1 cellular context compared by ENCODE assay signal in genomic region chr4:39406763-39407583, GRCh38.
TF ChIP-seq lines count a peak whose summit lies in the region.

Gene KLB (plus strand): TSS chr4:39406930. CDS start chr4:39406950, 20 bp downstream.

TF ChIP-seq in HepG2, 621 proteins besides CTCF, POLR2A, EP300 and RAD21 (continued from another document and continues in another):
- TF ChIP-seq, protein P1, sequence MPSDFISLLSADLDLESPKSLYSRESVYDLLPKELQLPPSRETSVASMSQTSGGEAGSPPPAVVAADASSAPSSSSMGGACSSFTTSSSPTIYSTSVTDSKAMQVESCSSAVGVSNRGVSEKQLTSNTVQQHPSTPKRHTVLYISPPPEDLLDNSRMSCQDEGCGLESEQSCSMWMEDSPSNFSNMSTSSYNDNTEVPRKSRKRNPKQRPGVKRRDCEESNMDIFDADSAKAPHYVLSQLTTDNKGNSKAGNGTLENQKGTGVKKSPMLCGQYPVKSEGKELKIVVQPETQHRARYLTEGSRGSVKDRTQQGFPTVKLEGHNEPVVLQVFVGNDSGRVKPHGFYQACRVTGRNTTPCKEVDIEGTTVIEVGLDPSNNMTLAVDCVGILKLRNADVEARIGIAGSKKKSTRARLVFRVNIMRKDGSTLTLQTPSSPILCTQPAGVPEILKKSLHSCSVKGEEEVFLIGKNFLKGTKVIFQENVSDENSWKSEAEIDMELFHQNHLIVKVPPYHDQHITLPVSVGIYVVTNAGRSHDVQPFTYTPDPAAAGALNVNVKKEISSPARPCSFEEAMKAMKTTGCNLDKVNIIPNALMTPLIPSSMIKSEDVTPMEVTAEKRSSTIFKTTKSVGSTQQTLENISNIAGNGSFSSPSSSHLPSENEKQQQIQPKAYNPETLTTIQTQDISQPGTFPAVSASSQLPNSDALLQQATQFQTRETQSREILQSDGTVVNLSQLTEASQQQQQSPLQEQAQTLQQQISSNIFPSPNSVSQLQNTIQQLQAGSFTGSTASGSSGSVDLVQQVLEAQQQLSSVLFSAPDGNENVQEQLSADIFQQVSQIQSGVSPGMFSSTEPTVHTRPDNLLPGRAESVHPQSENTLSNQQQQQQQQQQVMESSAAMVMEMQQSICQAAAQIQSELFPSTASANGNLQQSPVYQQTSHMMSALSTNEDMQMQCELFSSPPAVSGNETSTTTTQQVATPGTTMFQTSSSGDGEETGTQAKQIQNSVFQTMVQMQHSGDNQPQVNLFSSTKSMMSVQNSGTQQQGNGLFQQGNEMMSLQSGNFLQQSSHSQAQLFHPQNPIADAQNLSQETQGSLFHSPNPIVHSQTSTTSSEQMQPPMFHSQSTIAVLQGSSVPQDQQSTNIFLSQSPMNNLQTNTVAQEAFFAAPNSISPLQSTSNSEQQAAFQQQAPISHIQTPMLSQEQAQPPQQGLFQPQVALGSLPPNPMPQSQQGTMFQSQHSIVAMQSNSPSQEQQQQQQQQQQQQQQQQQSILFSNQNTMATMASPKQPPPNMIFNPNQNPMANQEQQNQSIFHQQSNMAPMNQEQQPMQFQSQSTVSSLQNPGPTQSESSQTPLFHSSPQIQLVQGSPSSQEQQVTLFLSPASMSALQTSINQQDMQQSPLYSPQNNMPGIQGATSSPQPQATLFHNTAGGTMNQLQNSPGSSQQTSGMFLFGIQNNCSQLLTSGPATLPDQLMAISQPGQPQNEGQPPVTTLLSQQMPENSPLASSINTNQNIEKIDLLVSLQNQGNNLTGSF (CRISPR knock-in tag; IDR thresholded peaks at IDR 0.05): no peak
- TF ChIP-seq SRSF1 (optimal IDR thresholded peaks at IDR 0.05; ENCODE audit: low read depth, low read length): no peak
- TF ChIP-seq, protein P2, sequence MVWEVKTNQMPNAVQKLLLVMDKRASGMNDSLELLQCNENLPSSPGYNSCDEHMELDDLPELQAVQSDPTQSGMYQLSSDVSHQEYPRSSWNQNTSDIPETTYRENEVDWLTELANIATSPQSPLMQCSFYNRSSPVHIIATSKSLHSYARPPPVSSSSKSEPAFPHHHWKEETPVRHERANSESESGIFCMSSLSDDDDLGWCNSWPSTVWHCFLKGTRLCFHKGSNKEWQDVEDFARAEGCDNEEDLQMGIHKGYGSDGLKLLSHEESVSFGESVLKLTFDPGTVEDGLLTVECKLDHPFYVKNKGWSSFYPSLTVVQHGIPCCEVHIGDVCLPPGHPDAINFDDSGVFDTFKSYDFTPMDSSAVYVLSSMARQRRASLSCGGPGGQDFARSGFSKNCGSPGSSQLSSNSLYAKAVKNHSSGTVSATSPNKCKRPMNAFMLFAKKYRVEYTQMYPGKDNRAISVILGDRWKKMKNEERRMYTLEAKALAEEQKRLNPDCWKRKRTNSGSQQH (CRISPR knock-in tag; IDR thresholded peaks at IDR 0.05; ENCODE audit: low read depth): peak; percentile 83; the same call in 1 of the 2 replicates
- no peak for TF ChIP-seq CBX2 (IDR thresholded peaks at IDR 0.05; ENCODE audit: low read depth, low read length)
- TF ChIP-seq CBX2 (CRISPR knock-in tag; IDR thresholded peaks at IDR 0.05; ENCODE audit: low read depth): no peak
- TF ChIP-seq, protein P3, sequence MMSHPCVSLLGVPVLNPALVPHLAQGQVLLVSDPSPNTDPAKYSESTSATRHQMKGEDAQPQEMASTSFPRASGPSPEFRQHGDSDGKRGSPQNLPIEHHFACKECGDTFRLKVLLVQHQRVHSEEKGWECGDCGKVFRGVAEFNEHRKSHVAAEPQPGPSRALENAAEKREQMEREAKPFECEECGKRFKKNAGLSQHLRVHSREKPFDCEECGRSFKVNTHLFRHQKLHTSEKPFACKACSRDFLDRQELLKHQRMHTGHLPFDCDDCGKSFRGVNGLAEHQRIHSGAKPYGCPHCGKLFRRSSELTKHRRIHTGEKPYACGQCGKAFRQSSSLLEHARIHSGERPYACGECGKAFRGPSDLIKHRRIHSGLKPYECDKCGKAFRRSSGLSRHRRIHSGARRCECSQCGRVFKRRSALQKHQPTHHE (CRISPR knock-in tag; IDR thresholded peaks at IDR 0.05; ENCODE audit: borderline replicate concordance): peak; percentile 48; the same call in 1 of the 2 replicates
- TF ChIP-seq FOXO1 (CRISPR knock-in tag; IDR thresholded peaks at IDR 0.05): peak; percentile 58; the same call in 1 of the 2 replicates
- peak; percentile 88; the same call in 1 of the 2 replicates for TF ChIP-seq ZNF124 (CRISPR knock-in tag; IDR thresholded peaks at IDR 0.05)
- TF ChIP-seq KDM5A (IDR thresholded peaks at IDR 0.05; ENCODE audit: borderline replicate concordance, low read length): no peak; the same call in 1 of the 2 replicates
- TF ChIP-seq KLF6 (CRISPR knock-in tag; IDR thresholded peaks at IDR 0.05): 0 out of 2 replicates have a peak, but pooled peaks have one; percentile 19
- TF ChIP-seq ZSCAN30 (CRISPR knock-in tag; IDR thresholded peaks at IDR 0.05): no peak
- no peak for TF ChIP-seq SYNCRIP (IDR thresholded peaks at IDR 0.05; ENCODE audit: insufficient read depth, low read depth, low read length)
- no peak for TF ChIP-seq ZNF549 (CRISPR knock-in tag; IDR thresholded peaks at IDR 0.05)
- no peak for TF ChIP-seq HDAC6 (IDR thresholded peaks at IDR 0.05; ENCODE audit: low read depth, low read length)
- TF ChIP-seq ZMYM2 (CRISPR knock-in tag; IDR thresholded peaks at IDR 0.05): no peak
- TF ChIP-seq SP2 (CRISPR knock-in tag; IDR thresholded peaks at IDR 0.05): no peak
- TF ChIP-seq ZNF792 (CRISPR knock-in tag; IDR thresholded peaks at IDR 0.05): 0 out of 2 replicates have a peak, but pooled peaks have one; percentile 55
- TF ChIP-seq MED1 (CRISPR knock-in tag; IDR thresholded peaks at IDR 0.05): peak; percentile 86
- TF ChIP-seq ATF3 (CRISPR knock-in tag; IDR thresholded peaks at IDR 0.05): no peak
- TF ChIP-seq SKI (IDR thresholded peaks at IDR 0.05; ENCODE audit: partially characterized antibody): no peak
- TF ChIP-seq SETDB1 (CRISPR knock-in tag; IDR thresholded peaks at IDR 0.05; ENCODE audit: borderline replicate concordance): no peak
- no peak for TF ChIP-seq PAWR (CRISPR knock-in tag; IDR thresholded peaks at IDR 0.05; ENCODE audit: borderline replicate concordance)
- TF ChIP-seq JDP2 (CRISPR knock-in tag; IDR thresholded peaks at IDR 0.05; ENCODE audit: borderline replicate concordance): no peak
- no peak for TF ChIP-seq ZNF615 (CRISPR knock-in tag; IDR thresholded peaks at IDR 0.05; ENCODE audit: borderline replicate concordance)
- TF ChIP-seq NFIC (IDR thresholded peaks at IDR 0.05; ENCODE audit: low read length): no peak
- no peak for TF ChIP-seq ZNF761 (CRISPR knock-in tag; conservative IDR thresholded peaks at IDR 0.05)
- no peak for TF ChIP-seq PPARG (CRISPR knock-in tag; conservative IDR thresholded peaks at IDR 0.05)
- no peak for TF ChIP-seq ZFY (CRISPR knock-in tag; IDR thresholded peaks at IDR 0.05)
- no peak for TF ChIP-seq PHF20 (CRISPR knock-in tag; IDR thresholded peaks at IDR 0.05)
- TF ChIP-seq, protein P4, sequence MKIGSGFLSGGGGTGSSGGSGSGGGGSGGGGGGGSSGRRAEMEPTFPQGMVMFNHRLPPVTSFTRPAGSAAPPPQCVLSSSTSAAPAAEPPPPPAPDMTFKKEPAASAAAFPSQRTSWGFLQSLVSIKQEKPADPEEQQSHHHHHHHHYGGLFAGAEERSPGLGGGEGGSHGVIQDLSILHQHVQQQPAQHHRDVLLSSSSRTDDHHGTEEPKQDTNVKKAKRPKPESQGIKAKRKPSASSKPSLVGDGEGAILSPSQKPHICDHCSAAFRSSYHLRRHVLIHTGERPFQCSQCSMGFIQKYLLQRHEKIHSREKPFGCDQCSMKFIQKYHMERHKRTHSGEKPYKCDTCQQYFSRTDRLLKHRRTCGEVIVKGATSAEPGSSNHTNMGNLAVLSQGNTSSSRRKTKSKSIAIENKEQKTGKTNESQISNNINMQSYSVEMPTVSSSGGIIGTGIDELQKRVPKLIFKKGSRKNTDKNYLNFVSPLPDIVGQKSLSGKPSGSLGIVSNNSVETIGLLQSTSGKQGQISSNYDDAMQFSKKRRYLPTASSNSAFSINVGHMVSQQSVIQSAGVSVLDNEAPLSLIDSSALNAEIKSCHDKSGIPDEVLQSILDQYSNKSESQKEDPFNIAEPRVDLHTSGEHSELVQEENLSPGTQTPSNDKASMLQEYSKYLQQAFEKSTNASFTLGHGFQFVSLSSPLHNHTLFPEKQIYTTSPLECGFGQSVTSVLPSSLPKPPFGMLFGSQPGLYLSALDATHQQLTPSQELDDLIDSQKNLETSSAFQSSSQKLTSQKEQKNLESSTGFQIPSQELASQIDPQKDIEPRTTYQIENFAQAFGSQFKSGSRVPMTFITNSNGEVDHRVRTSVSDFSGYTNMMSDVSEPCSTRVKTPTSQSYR (CRISPR knock-in tag; IDR thresholded peaks at IDR 0.05; ENCODE audit: borderline replicate concordance): no peak
- TF ChIP-seq ZNF274 (CRISPR knock-in tag; IDR thresholded peaks at IDR 0.05): no peak
- TF ChIP-seq ZNF83 (CRISPR knock-in tag; IDR thresholded peaks at IDR 0.05; ENCODE audit: borderline replicate concordance): no peak
- peak; percentile 64; the same call in 1 of the 2 replicates for TF ChIP-seq FOXJ3 (CRISPR knock-in tag; IDR thresholded peaks at IDR 0.05; ENCODE audit: borderline replicate concordance)
- no peak for TF ChIP-seq ZSCAN29 (CRISPR knock-in tag; conservative IDR thresholded peaks at IDR 0.05)
- TF ChIP-seq MIER2 (CRISPR knock-in tag; IDR thresholded peaks at IDR 0.05): peak; percentile 54; the same call in 1 of the 2 replicates
- TF ChIP-seq ZBTB20 (CRISPR knock-in tag; IDR thresholded peaks at IDR 0.05; ENCODE audit: borderline replicate concordance, low read depth): peak; percentile 63; the same call in 1 of the 2 replicates
- peak; percentile 71 for TF ChIP-seq ISL2 (CRISPR knock-in tag; IDR thresholded peaks at IDR 0.05)
- no peak for TF ChIP-seq RBM22 (optimal IDR thresholded peaks at IDR 0.05; ENCODE audit: low read length)
- TF ChIP-seq, protein P5, sequence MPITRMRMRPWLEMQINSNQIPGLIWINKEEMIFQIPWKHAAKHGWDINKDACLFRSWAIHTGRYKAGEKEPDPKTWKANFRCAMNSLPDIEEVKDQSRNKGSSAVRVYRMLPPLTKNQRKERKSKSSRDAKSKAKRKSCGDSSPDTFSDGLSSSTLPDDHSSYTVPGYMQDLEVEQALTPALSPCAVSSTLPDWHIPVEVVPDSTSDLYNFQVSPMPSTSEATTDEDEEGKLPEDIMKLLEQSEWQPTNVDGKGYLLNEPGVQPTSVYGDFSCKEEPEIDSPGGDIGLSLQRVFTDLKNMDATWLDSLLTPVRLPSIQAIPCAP (CRISPR knock-in tag; IDR thresholded peaks at IDR 0.05; ENCODE audit: low read depth): no peak
- no peak for TF ChIP-seq ZZZ3 (CRISPR knock-in tag; IDR thresholded peaks at IDR 0.05; ENCODE audit: borderline replicate concordance)
- no peak for TF ChIP-seq AHR (CRISPR knock-in tag; IDR thresholded peaks at IDR 0.05)
- no peak for TF ChIP-seq ZNF547 (CRISPR knock-in tag; IDR thresholded peaks at IDR 0.05)
- no peak for TF ChIP-seq ATF7-NPFF (CRISPR knock-in tag; IDR thresholded peaks at IDR 0.05; ENCODE audit: low read depth)
- TF ChIP-seq ETS1 (CRISPR knock-in tag; IDR thresholded peaks at IDR 0.05): no peak
- TF ChIP-seq ZNF350 (CRISPR knock-in tag; IDR thresholded peaks at IDR 0.05; ENCODE audit: borderline replicate concordance, low read depth): no peak
- TF ChIP-seq IRX3 (CRISPR knock-in tag; IDR thresholded peaks at IDR 0.05; ENCODE audit: borderline replicate concordance, low read depth): no peak
- no peak for TF ChIP-seq AGO1 (IDR thresholded peaks at IDR 0.05; ENCODE audit: low read depth, low read length, poor library complexity, severe bottlenecking)
- TF ChIP-seq ZSCAN5A (CRISPR knock-in tag; IDR thresholded peaks at IDR 0.05; ENCODE audit: borderline replicate concordance): no peak
- no peak for TF ChIP-seq TAF15 (IDR thresholded peaks at IDR 0.05; ENCODE audit: low read depth, low read length, poor library complexity, severe bottlenecking)
- no peak for TF ChIP-seq U2AF1 (optimal IDR thresholded peaks at IDR 0.05; ENCODE audit: low read depth, low read length)
- TF ChIP-seq ZNF780A (CRISPR knock-in tag; IDR thresholded peaks at IDR 0.05): no peak
- no peak for TF ChIP-seq DPF2 (CRISPR knock-in tag; IDR thresholded peaks at IDR 0.05; ENCODE audit: borderline replicate concordance, low read depth)
- TF ChIP-seq ZNF883 (CRISPR knock-in tag; IDR thresholded peaks at IDR 0.05; ENCODE audit: not compliant biosample characterization): no peak
- no peak for TF ChIP-seq TFDP1 (CRISPR knock-in tag; IDR thresholded peaks at IDR 0.05; ENCODE audit: borderline replicate concordance)
- no peak for TF ChIP-seq CHCHD3 (CRISPR knock-in tag; IDR thresholded peaks at IDR 0.05)
- TF ChIP-seq TAF1 (CRISPR knock-in tag; IDR thresholded peaks at IDR 0.05): peak; percentile 91
- TF ChIP-seq PHF8 (CRISPR knock-in tag; IDR thresholded peaks at IDR 0.05): peak; percentile 18; the same call in 1 of the 2 replicates
- TF ChIP-seq ZNF484 (CRISPR knock-in tag; IDR thresholded peaks at IDR 0.05; ENCODE audit: borderline replicate concordance, low read depth): no peak
